Comparison of ENCODE assay signal across 8 cellular contexts in genomic region chr2:26300234-26300641, GRCh38. TPM values are rescaled to one million over a fixed set of nuclear protein-coding genes. Genes with fewer than 3 reads are reported as not detected.
DNase-seq lines count a peak whose midpoint lies in the region; ATAC-seq, FAIRE-seq and TF ChIP-seq lines count a peak whose summit lies in the region.

No MANE protein-coding gene starts in this region.

- peak overlapping the region; percentile 64 for H3K27ac ChIP-seq in endothelial cell of umbilical vein (ENCODE audit: insufficient read depth, low read depth, low read length)
- peak overlapping the region; percentile 84 for H3K27ac ChIP-seq in naive thymus-derived CD4-positive, alpha-beta T cell (ENCODE audit: low read depth, low read length)
- peak overlapping the region; percentile 41 to 64 for H3K27ac ChIP-seq in aorta (ENCODE audit: low read depth in 1 of 2, low read length in 2 of 2)

- no peaks in the 10 kb centered on the region for H3K79me2 ChIP-seq in endothelial cell of umbilical vein (ENCODE audit: control insufficient read depth, insufficient read depth, low read length)

- DNase-seq in natural killer cell (no peak), endothelial cell of umbilical vein (ENCODE audit: low read depth, low spot score) (peak; percentile 57), aorta (no peak), islet precursor cell (no peak)
- no peak for DNase-seq in natural killer cell treated with Interleukin-12 subunit alpha and Interleukin-12 subunit beta and Interleukin-15 and Interleukin-18, amount 100 ng/mL, for 72 hours (ENCODE audit: low spot score)
- DNase-seq in naive thymus-derived CD4-positive, alpha-beta T cell: peak in 5 of 9 donors; percentile 19 to 46 (median 40)
- DNase-seq in activated effector memory CD4-positive, alpha-beta T cell treated with anti-CD3 and anti-CD28 coated beads, Interleukin-2, amount 50 U/mL, for 16 hours: no peak

- peak; percentile 53 for FAIRE-seq in endothelial cell of umbilical vein (lab: Jason Lieb, UNC)

- H3K4me1 Mint-ChIP-seq in natural killer cell: no peaks in the 10 kb centered on the region
- no peaks in the 10 kb centered on the region for H3K4me1 Mint-ChIP-seq in natural killer cell treated with Interleukin-12 subunit alpha and Interleukin-12 subunit beta and Interleukin-15 and Interleukin-18, amount 100 ng/mL, for 72 hours (ENCODE audit: low read depth in 2 of 2)
- H3K4me1 Mint-ChIP-seq in naive thymus-derived CD4-positive, alpha-beta T cell: peaks cover 0 to 8% (median 0%) of the 10 kb centered on the region in 7 donors

- H3K9me3 ChIP-seq in endothelial cell of umbilical vein (replicated peaks; ENCODE audit: control insufficient read depth, insufficient read depth, low read length) (no peaks in the 10 kb centered on the region), aorta (ENCODE audit: control insufficient read depth, low read length) (no peaks in the 10 kb centered on the region)
- H3K9me3 ChIP-seq in naive thymus-derived CD4-positive, alpha-beta T cell (ENCODE audit: control insufficient read depth in 2 of 3, low read length in 3 of 3): no peaks in the 10 kb centered on the region

- POLR2A ChIA-PET in endothelial cell of umbilical vein (lab: Charles Lee): no interaction called here
- POLR2A ChIA-PET in naive thymus-derived CD4-positive, alpha-beta T cell (lab: Charles Lee): interaction anchor here (0.6 to 3.1 kb wide), 11 partner anchors 10 to 1343 kb away, joined by 3 to 33 read pairs (median 4); partner anchors contain the start of genes ADGRF3, AGBL5, ASXL2 and HADHA

- no peak for TF ChIP-seq POLR2A in endothelial cell of umbilical vein (IDR thresholded peaks at IDR 0.05; ENCODE audit: low read depth, low read length)

- H3K27me3 ChIP-seq in endothelial cell of umbilical vein (ENCODE audit: control insufficient read depth in 2 of 2, insufficient read depth in 2 of 2, low read length in 2 of 2) (no peaks in the 10 kb centered on the region), aorta (ENCODE audit: control insufficient read depth in 1 of 2, insufficient read depth in 2 of 2, low read length in 1 of 2) (no peaks in the 10 kb centered on the region)
- no peaks in the 10 kb centered on the region for H3K27me3 ChIP-seq in naive thymus-derived CD4-positive, alpha-beta T cell (ENCODE audit: control insufficient read depth in 2 of 2, insufficient read depth in 2 of 2, low read length in 2 of 2)

- H3K9me3 Mint-ChIP-seq in natural killer cell: no peaks in the 10 kb centered on the region
- no peaks in the 10 kb centered on the region for H3K9me3 Mint-ChIP-seq in natural killer cell treated with Interleukin-12 subunit alpha and Interleukin-12 subunit beta and Interleukin-15 and Interleukin-18, amount 100 ng/mL, for 72 hours
- no peaks in the 10 kb centered on the region for H3K9me3 Mint-ChIP-seq in naive thymus-derived CD4-positive, alpha-beta T cell

- no peak overlapping the region for H3K27ac Mint-ChIP-seq in natural killer cell
- no peak overlapping the region for H3K27ac Mint-ChIP-seq in natural killer cell treated with Interleukin-12 subunit alpha and Interleukin-12 subunit beta and Interleukin-15 and Interleukin-18, amount 100 ng/mL, for 72 hours
- H3K27ac Mint-ChIP-seq in naive thymus-derived CD4-positive, alpha-beta T cell: no peak overlapping the region

- peak overlapping the region; percentile 8 for H3K9ac ChIP-seq in endothelial cell of umbilical vein (replicated peaks; ENCODE audit: extremely low read depth, insufficient read depth, low read length)

- H4K20me1 ChIP-seq in endothelial cell of umbilical vein (replicated peaks; ENCODE audit: control insufficient read depth, extremely low read depth, insufficient read depth, low read length): no peaks in the 10 kb centered on the region

- H3K4me2 ChIP-seq in endothelial cell of umbilical vein (ENCODE audit: insufficient read depth, low read length): peak overlapping the region; percentile 73

- H3K36me3 ChIP-seq in endothelial cell of umbilical vein (ENCODE audit: control insufficient read depth in 2 of 2, extremely low read depth in 1 of 2, insufficient read depth in 2 of 2, low read length in 2 of 2) (no peaks in the 10 kb centered on the region), aorta (ENCODE audit: control insufficient read depth in 1 of 2, insufficient read depth in 2 of 2, low read length in 1 of 2) (no peaks in the 10 kb centered on the region)
- peaks cover 0 to 7% (median 0%) of the 10 kb centered on the region in 3 experiments for H3K36me3 ChIP-seq in naive thymus-derived CD4-positive, alpha-beta T cell (ENCODE audit: control insufficient read depth in 2 of 3, insufficient read depth in 3 of 3, low read length in 3 of 3)

- no peak overlapping the region for H3K4me3 Mint-ChIP-seq in natural killer cell
- H3K4me3 Mint-ChIP-seq in natural killer cell treated with Interleukin-12 subunit alpha and Interleukin-12 subunit beta and Interleukin-15 and Interleukin-18, amount 100 ng/mL, for 72 hours: no peak overlapping the region
- no peak overlapping the region for H3K4me3 Mint-ChIP-seq in naive thymus-derived CD4-positive, alpha-beta T cell

- peak overlapping the region in 1 of 3 experiments; percentile 23 for H3K4me3 ChIP-seq in endothelial cell of umbilical vein (replicated peaks in 1 of 3; ENCODE audit: insufficient read depth in 1 of 3, low read depth in 1 of 3, low read length in 3 of 3)
- peak overlapping the region; percentile 49 for H3K4me3 ChIP-seq in naive thymus-derived CD4-positive, alpha-beta T cell (ENCODE audit: low read length)
- peak overlapping the region; percentile 43 to 44 for H3K4me3 ChIP-seq in aorta (ENCODE audit: low read length in 2 of 2)

- H2AFZ ChIP-seq in endothelial cell of umbilical vein (ENCODE audit: low read depth, low read length): peak overlapping the region; percentile 97

- peak in 2 of 3 donors; percentile 43 to 50 for ATAC-seq in natural killer cell
- no peak for ATAC-seq in natural killer cell treated with Interleukin-12 subunit alpha and Interleukin-12 subunit beta and Interleukin-15 and Interleukin-18, amount 100 ng/mL, for 72 hours
- peak; percentile 44 for ATAC-seq in naive thymus-derived CD4-positive, alpha-beta T cell
- no peak for ATAC-seq in aorta (ENCODE audit: low FRiP score)
- no peak for ATAC-seq in HG03565 (IDR thresholded peaks at IDR 0.05; ENCODE audit: unreplicated experiment)

- BruUV-seq in endothelial cell of umbilical vein (replicated peaks; lab: Mats Ljungman, UMichigan): no TSS peak

- no peaks in the 10 kb centered on the region for H3K27me3 Mint-ChIP-seq in natural killer cell (ENCODE audit: low read depth in 2 of 2)
- H3K27me3 Mint-ChIP-seq in natural killer cell treated with Interleukin-12 subunit alpha and Interleukin-12 subunit beta and Interleukin-15 and Interleukin-18, amount 100 ng/mL, for 72 hours: peaks cover 0 to 3% of the 10 kb centered on the region in 2 donors
- H3K27me3 Mint-ChIP-seq in naive thymus-derived CD4-positive, alpha-beta T cell: peaks cover 0 to 28% (median 0%) of the 10 kb centered on the region in 5 donors

- CTCF ChIA-PET in endothelial cell of umbilical vein (lab: Charles Lee): interaction anchor here (0.8 to 1.3 kb wide), 4 partner anchors 9 to 45 kb away, joined by 3 read pairs; partner anchors contain the start of gene SELENOI
- CTCF ChIA-PET in naive thymus-derived CD4-positive, alpha-beta T cell (lab: Charles Lee): interaction anchor here (0.7 to 1.0 kb wide), 3 partner anchors 12 to 71 kb away, joined by 3 to 4 read pairs (median 4); no protein-coding TSS in a partner anchor

- WGBS in aorta, 2 donors: 1% methylated on average over 12 of the region's 12 CpGs

- H3K9me1 ChIP-seq in endothelial cell of umbilical vein (replicated peaks; ENCODE audit: control insufficient read depth, extremely low read depth, insufficient read depth, low read length): no peaks in the 10 kb centered on the region

- TF ChIP-seq CTCF in natural killer cell (IDR thresholded peaks at IDR 0.05): no peak
- no peak for TF ChIP-seq CTCF in endothelial cell of umbilical vein (IDR thresholded peaks at IDR 0.05; ENCODE audit: extremely low read depth in 1 of 2, insufficient read depth in 1 of 2, low read depth in 1 of 2, low read length in 2 of 2)

- H3K4me1 ChIP-seq in endothelial cell of umbilical vein (ENCODE audit: control insufficient read depth, extremely low read depth, insufficient read depth, low read length) (peaks cover 15% of the 10 kb centered on the region), aorta (ENCODE audit: control insufficient read depth in 1 of 2, insufficient read depth in 2 of 2, low read length in 2 of 2) (no peaks in the 10 kb centered on the region)
- H3K4me1 ChIP-seq in naive thymus-derived CD4-positive, alpha-beta T cell (ENCODE audit: control insufficient read depth in 2 of 2, insufficient read depth in 2 of 2, low read length in 2 of 2): peaks cover 7 to 15% of the 10 kb centered on the region in 2 donors

- no peaks in the 10 kb centered on the region for H3K36me3 Mint-ChIP-seq in natural killer cell
- H3K36me3 Mint-ChIP-seq in natural killer cell treated with Interleukin-12 subunit alpha and Interleukin-12 subunit beta and Interleukin-15 and Interleukin-18, amount 100 ng/mL, for 72 hours: no peaks in the 10 kb centered on the region
- H3K36me3 Mint-ChIP-seq in naive thymus-derived CD4-positive, alpha-beta T cell: peaks cover 0 to 14% (median 3%) of the 10 kb centered on the region in 5 donors

- intact Hi-C loops in natural killer cell (cut with micrococcal nuclease) (no loop called here), endothelial cell of umbilical vein (cut with micrococcal nuclease) (no loop called here), aorta (cut with DNase I) (no loop called here)
- intact Hi-C loops in naive thymus-derived CD4-positive, alpha-beta T cell (cut with micrococcal nuclease): no loop called here

- dilution Hi-C loops in endothelial cell of umbilical vein (cut with MboI; ENCODE audit: extremely low pct_ligation_motif_present, low sequenced_read_pairs): no loop called here

RNA-seq across cellular contexts. Expression of gene SELENOI, which starts 45.7 kb away (rescaled TPM):
- total RNA-seq in natural killer cell (10 to 100 TPM; 28.1 to 47.6 (median 36.4) TPM), endothelial cell of umbilical vein (23.1 and 25.3 TPM in 2 replicates), aorta (10 to 100 TPM; 12.3 to 15.8 TPM)
- 10 to 100 TPM; 38.5 to 64.0 TPM for total RNA-seq in natural killer cell treated with Interleukin-12 subunit alpha and Interleukin-12 subunit beta and Interleukin-15 and Interleukin-18, amount 100 ng/mL, for 72 hours
- polyA plus RNA-seq in endothelial cell of umbilical vein (4.8 and 10.8 TPM in 2 replicates), aorta (1 to 10 TPM; 1.4 to 2.8 TPM)
- polyA plus RNA-seq in endothelial cell of umbilical vein (2011; cell fraction: cytosol; rRNA removed): 3.3 and 3.5 TPM in 2 replicates
- polyA plus RNA-seq in endothelial cell of umbilical vein (2011; cell fraction: nucleus; rRNA removed): 8.5 and 10.8 TPM in 2 replicates
- 8.7 and 13.7 TPM in 2 replicates for polyA plus RNA-seq in endothelial cell of umbilical vein (2012)
- 78.5 and 79.2 TPM in 2 replicates for polyA minus RNA-seq in endothelial cell of umbilical vein
- 28.4 TPM for polyA minus RNA-seq in endothelial cell of umbilical vein (2011; cell fraction: cytosol; rRNA and poly(A)+ RNA removed)
- polyA minus RNA-seq in endothelial cell of umbilical vein (2011; cell fraction: nucleus; rRNA and poly(A)+ RNA removed): 23.7 and 25.8 TPM in 2 replicates
- 10 to 100 TPM; 19.0 to 33.6 (median 22.4) TPM for total RNA-seq in naive thymus-derived CD4-positive, alpha-beta T cell
- polyA plus RNA-seq in naive thymus-derived CD4-positive, alpha-beta T cell: 1 to 10 TPM; 3.4 to 5.6 TPM

RNA-seq across cellular contexts. Expression of gene ADGRF3, which starts 46.4 kb away (rescaled TPM):
- total RNA-seq in natural killer cell (1 to 10 TPM in 2 of 3 donors, under 1 TPM in 1; 0.97 to 2.1 (median 2.1) TPM), endothelial cell of umbilical vein (0.18 and 0.73 TPM in 2 replicates), aorta (under 1 TPM in 1 of 2 donors, not detected in 1; 0.13 TPM)
- total RNA-seq in natural killer cell treated with Interleukin-12 subunit alpha and Interleukin-12 subunit beta and Interleukin-15 and Interleukin-18, amount 100 ng/mL, for 72 hours: 1 to 10 TPM; 2.1 to 7.4 TPM
- polyA plus RNA-seq in endothelial cell of umbilical vein (0.21 and 0.30 TPM in 2 replicates), aorta (under 1 TPM in 1 of 2 donors, not detected in 1; 0.08 TPM)
- polyA plus RNA-seq in endothelial cell of umbilical vein (2011; cell fraction: cytosol; rRNA removed): 0.18 and 0.54 TPM in 2 replicates
- 1.6 and 2.8 TPM in 2 replicates for polyA plus RNA-seq in endothelial cell of umbilical vein (2011; cell fraction: nucleus; rRNA removed)
- polyA plus RNA-seq in endothelial cell of umbilical vein (2012): 0.04 and 0.19 TPM in 2 replicates
- polyA minus RNA-seq in endothelial cell of umbilical vein: 0.28 TPM in 1 of 2 replicates, not detected in the other
- 0.31 TPM for polyA minus RNA-seq in endothelial cell of umbilical vein (2011; cell fraction: cytosol; rRNA and poly(A)+ RNA removed)
- 0.29 and 0.72 TPM in 2 replicates for polyA minus RNA-seq in endothelial cell of umbilical vein (2011; cell fraction: nucleus; rRNA and poly(A)+ RNA removed)
- 1 to 10 TPM; 1.2 to 5.0 (median 2.6) TPM for total RNA-seq in naive thymus-derived CD4-positive, alpha-beta T cell
- polyA plus RNA-seq in naive thymus-derived CD4-positive, alpha-beta T cell: under 1 TPM; 0.09 to 0.47 TPM

RNA-seq across cellular contexts. Expression of gene HADHB, which starts 55.5 kb away (rescaled TPM):
- total RNA-seq in natural killer cell (10 to 100 TPM; 43.1 to 58.8 (median 53.0) TPM), endothelial cell of umbilical vein (85.6 and 100 TPM in 2 replicates), aorta (10 to 100 TPM; 88.1 to 95.7 TPM)
- 10 to 100 TPM; 49.1 to 58.1 TPM for total RNA-seq in natural killer cell treated with Interleukin-12 subunit alpha and Interleukin-12 subunit beta and Interleukin-15 and Interleukin-18, amount 100 ng/mL, for 72 hours
- polyA plus RNA-seq in endothelial cell of umbilical vein (69.7 and 92.9 TPM in 2 replicates), aorta (10 to 100 TPM; 83.1 to 84.5 TPM)
- polyA plus RNA-seq in endothelial cell of umbilical vein (2011; cell fraction: cytosol; rRNA removed): 77.5 and 86.2 TPM in 2 replicates
- polyA plus RNA-seq in endothelial cell of umbilical vein (2011; cell fraction: nucleus; rRNA removed): 79.7 and 85.7 TPM in 2 replicates
- 101 and 114 TPM in 2 replicates for polyA plus RNA-seq in endothelial cell of umbilical vein (2012)
- polyA minus RNA-seq in endothelial cell of umbilical vein: 123 and 157 TPM in 2 replicates
- polyA minus RNA-seq in endothelial cell of umbilical vein (2011; cell fraction: cytosol; rRNA and poly(A)+ RNA removed): 39.2 TPM
- 39.9 and 53.3 TPM in 2 replicates for polyA minus RNA-seq in endothelial cell of umbilical vein (2011; cell fraction: nucleus; rRNA and poly(A)+ RNA removed)
- 10 to 100 TPM; 38.1 to 77.5 (median 64.2) TPM for total RNA-seq in naive thymus-derived CD4-positive, alpha-beta T cell
- 100 to 1,000 TPM in 1 of 2 donors, 10 to 100 TPM in 1; 86.3 to 112 TPM for polyA plus RNA-seq in naive thymus-derived CD4-positive, alpha-beta T cell

RNA-seq across cellular contexts. Expression of gene HADHA, which starts 55.8 kb away (rescaled TPM):
- 10 to 100 TPM; 66.6 to 76.1 (median 68.9) TPM for total RNA-seq in natural killer cell
- total RNA-seq in natural killer cell treated with Interleukin-12 subunit alpha and Interleukin-12 subunit beta and Interleukin-15 and Interleukin-18, amount 100 ng/mL, for 72 hours: 100 to 1,000 TPM in 1 of 2 donors, 10 to 100 TPM in 1; 80.4 to 108 TPM
- 151 and 158 TPM in 2 replicates for total RNA-seq in endothelial cell of umbilical vein
- 67.5 and 79.4 TPM in 2 replicates for polyA plus RNA-seq in endothelial cell of umbilical vein
- polyA plus RNA-seq in endothelial cell of umbilical vein (2011; cell fraction: cytosol; rRNA removed): 107 and 113 TPM in 2 replicates
- polyA plus RNA-seq in endothelial cell of umbilical vein (2011; cell fraction: nucleus; rRNA removed): 88.0 and 107 TPM in 2 replicates
- polyA plus RNA-seq in endothelial cell of umbilical vein (2012): 203 and 205 TPM in 2 replicates
- polyA minus RNA-seq in endothelial cell of umbilical vein: 136 and 139 TPM in 2 replicates
- polyA minus RNA-seq in endothelial cell of umbilical vein (2011; cell fraction: cytosol; rRNA and poly(A)+ RNA removed): 112 TPM
- polyA minus RNA-seq in endothelial cell of umbilical vein (2011; cell fraction: nucleus; rRNA and poly(A)+ RNA removed): 40.2 and 50.5 TPM in 2 replicates
- 100 to 1,000 TPM in 3 of 5 experiments, 10 to 100 TPM in 2; 83.8 to 111 (median 102) TPM for total RNA-seq in naive thymus-derived CD4-positive, alpha-beta T cell
- polyA plus RNA-seq in naive thymus-derived CD4-positive, alpha-beta T cell: 100 to 1,000 TPM; 116 to 150 TPM
- 100 to 1,000 TPM; 102 to 109 TPM for total RNA-seq in aorta
- 10 to 100 TPM; 76.0 to 76.4 TPM for polyA plus RNA-seq in aorta

Comparison
In these comparisons a context has a peak if more than half of its experiments do, and no peak if none do; other contexts are left out.
1. ATAC-seq: peak in natural killer cell (2 of 3) and naive thymus-derived CD4-positive, alpha-beta T cell (single experiment); none in natural killer cell treated with Interleukin-12 subunit alpha and Interleukin-12 subunit beta and Interleukin-15 and Interleukin-18, amount 100 ng/mL, for 72 hours (0 of 2), aorta (single experiment) and HG03565 (single experiment).
2. DNase-seq: peak in endothelial cell of umbilical vein (single experiment) and naive thymus-derived CD4-positive, alpha-beta T cell (5 of 9); none in natural killer cell (single experiment), natural killer cell treated with Interleukin-12 subunit alpha and Interleukin-12 subunit beta and Interleukin-15 and Interleukin-18, amount 100 ng/mL, for 72 hours (single experiment), aorta (0 of 2), islet precursor cell (single experiment) and activated effector memory CD4-positive, alpha-beta T cell treated with anti-CD3 and anti-CD28 coated beads, Interleukin-2, amount 50 U/mL, for 16 hours (single experiment).
3. Peak in every context shown above with its lines, with median percentiles within 50 percentile points of each other: H3K27ac ChIP-seq.